Comparison of ENCODE assay signal across 22 cellular contexts in genomic region chr10:93077860-93078337, GRCh38. TPM values are rescaled to one million over a fixed set of nuclear protein-coding genes. Genes with fewer than 3 reads are reported as not detected.
DNase-seq lines count a peak whose midpoint lies in the region; ATAC-seq, FAIRE-seq and TF ChIP-seq lines count a peak whose summit lies in the region.
"Had no signal": no experiment of that assay in that cellular context is flagged by ENCODE, and none has a peak within 500 bp of the region (broad histone marks: within the 10 kb centered on the region; RNA-seq: fewer than 3 reads in every experiment).

No MANE protein-coding gene starts in this region.

- H3K9me3 ChIP-seq in adrenal gland (replicated peaks in 1 of 3) (no peaks in the 10 kb centered on the region), HepG2 (ENCODE audit: low read length) (no peaks in the 10 kb centered on the region)

- H2AFZ ChIP-seq in HepG2 (ENCODE audit: low read length) = no peak overlapping the region
- H2AFZ ChIP-seq: GM23248 had no signal

- no peak overlapping the region for H3K9ac ChIP-seq in HepG2 (ENCODE audit: insufficient read depth, low read depth, low read length)
- H3K9ac ChIP-seq: BLaER1, GM23248 had no signal

- in situ Hi-C loops in HepG2 (cut with HindIII; ENCODE audit: extremely low pct_ligation_motif_present, low pct_unique_long_range_greater_than_20kb) = loop anchor here (10.0 kb wide), 1 partner anchor 217 kb away; no protein-coding TSS in a partner anchor

- no peak overlapping the region for H3K27ac ChIP-seq in adrenal gland
- H3K27ac ChIP-seq in HepG2 (ENCODE audit: extremely low read length, insufficient read depth, low read length) = no peak overlapping the region
- H3K27ac ChIP-seq: BLaER1, GM23248 had no signal

- no peaks in the 10 kb centered on the region for H3K36me3 Mint-ChIP-seq in activated naive CD8-positive, alpha-beta T cell
- no peaks in the 10 kb centered on the region for H3K36me3 Mint-ChIP-seq in activated naive CD8-positive, alpha-beta T cell treated with anti-CD3 and anti-CD28 coated beads for 36 hours
- H3K36me3 Mint-ChIP-seq in activated T-helper 17 cell treated with anti-CD3 and anti-CD28 coated beads, Interleukin-2, amount 50 U/mL, for 72 hours (ENCODE audit: low read depth) = no peaks in the 10 kb centered on the region
- H3K36me3 Mint-ChIP-seq: CD8-positive, alpha-beta memory T cell had no signal

- 47 to 61% (median 56%) methylated on average over 5 of the region's 5 CpGs for WGBS in adrenal gland, 4 donors
- 25% methylated on average over 5 of the region's 5 CpGs for WGBS in HepG2 (ENCODE audit: low lambda C conversion rate)

- POLR2A ChIA-PET in HepG2 (lab: Yijun Ruan, JAX) = no interaction called here

- peaks cover 41% of the 10 kb centered on the region for H3K27me3 Mint-ChIP-seq in activated naive CD8-positive, alpha-beta T cell
- H3K27me3 Mint-ChIP-seq in activated naive CD8-positive, alpha-beta T cell treated with anti-CD3 and anti-CD28 coated beads for 36 hours = peaks cover 84% of the 10 kb centered on the region
- H3K27me3 Mint-ChIP-seq in activated T-helper 17 cell treated with anti-CD3 and anti-CD28 coated beads, Interleukin-2, amount 50 U/mL, for 72 hours = peaks cover 42% of the 10 kb centered on the region

- H3K27ac Mint-ChIP-seq in activated naive CD8-positive, alpha-beta T cell = peak overlapping the region; percentile 22
- no peak overlapping the region for H3K27ac Mint-ChIP-seq in activated naive CD8-positive, alpha-beta T cell treated with anti-CD3 and anti-CD28 coated beads for 36 hours
- H3K27ac Mint-ChIP-seq in activated T-helper 17 cell treated with anti-CD3 and anti-CD28 coated beads, Interleukin-2, amount 50 U/mL, for 72 hours = no peak overlapping the region
- H3K27ac Mint-ChIP-seq: CD8-positive, alpha-beta memory T cell had no signal

- peaks cover 11 to 31% of the 10 kb centered on the region in 2 donors for H3K4me1 ChIP-seq in adrenal gland (replicated peaks in 1 of 2)
- peaks cover 43% of the 10 kb centered on the region for H3K4me1 ChIP-seq in HepG2 (ENCODE audit: insufficient read depth, low read length)

- no peak for TF ChIP-seq POLR2A in adrenal gland (IDR thresholded peaks at IDR 0.05)
- no peak for TF ChIP-seq POLR2A in HepG2 (IDR thresholded peaks at IDR 0.05; ENCODE audit: insufficient read depth in 1 of 2, low read depth in 2 of 2, low read length in 2 of 2)

- peaks cover 22% of the 10 kb centered on the region for H3K27me3 ChIP-seq in adrenal gland
- peaks cover 6 to 38% of the 10 kb centered on the region in 2 experiments; a peak in 4 of 5 replicates for H3K27me3 ChIP-seq in HepG2 (ENCODE audit: control insufficient read depth in 1 of 2, insufficient read depth in 2 of 2, low read length in 2 of 2)

- no peaks in the 10 kb centered on the region for H4K20me1 ChIP-seq in HepG2 (ENCODE audit: insufficient read depth, low read length)

- TF ChIP-seq EP300 in HepG2 (IDR thresholded peaks at IDR 0.05; ENCODE audit: low read depth in 2 of 2, low read length in 2 of 2) = no peak
- no peak for TF ChIP-seq EP300 in HepG2 (CRISPR knock-in tag; IDR thresholded peaks at IDR 0.05; ENCODE audit: borderline replicate concordance)

- no peak for TF ChIP-seq RAD21 in HepG2 (CRISPR knock-in tag; IDR thresholded peaks at IDR 0.05)

- peaks cover 15% of the 10 kb centered on the region for H3K4me1 Mint-ChIP-seq in activated naive CD8-positive, alpha-beta T cell (ENCODE audit: low read depth)
- peaks cover 23% of the 10 kb centered on the region for H3K4me1 Mint-ChIP-seq in activated naive CD8-positive, alpha-beta T cell treated with anti-CD3 and anti-CD28 coated beads for 36 hours
- H3K4me1 Mint-ChIP-seq in activated T-helper 17 cell treated with anti-CD3 and anti-CD28 coated beads, Interleukin-2, amount 50 U/mL, for 72 hours = peaks cover 10% of the 10 kb centered on the region

- no peak for FAIRE-seq in HepG2 (lab: Jason Lieb, UNC)
- FAIRE-seq: D721Med had no signal

- intact Hi-C loops in adrenal gland (cut with DNase I) = no loop called here
- intact Hi-C loops in HepG2 (cut with micrococcal nuclease; ENCODE audit: unreplicated experiment) = loop anchor here (10.0 kb wide), 1 partner anchor 193 kb away; no protein-coding TSS in a partner anchor
- intact Hi-C loops in left colon (cut with DNase I, micrococcal nuclease) = loop anchor here in 1 of 2 donors (10.0 kb wide), 1 partner anchor 193 kb away; no protein-coding TSS in a partner anchor

- BruUV-seq in HepG2 (replicated peaks; lab: Mats Ljungman, UMichigan) = no TSS peak

- no peaks in the 10 kb centered on the region for H3K79me2 ChIP-seq in HepG2 (ENCODE audit: insufficient read depth, low read length)

- CTCF ChIA-PET in HepG2 (lab: Yijun Ruan, JAX; ENCODE audit: low intra/inter-chr PET ratio, low total read pairs) = interaction anchor here (1.0 kb wide), 1 partner anchor 274 kb away, joined by 3 read pairs; no protein-coding TSS in a partner anchor

- TF ChIP-seq CTCF in adrenal gland (IDR thresholded peaks at IDR 0.05) (no peak), HepG2 (CRISPR knock-in tag; IDR thresholded peaks at IDR 0.05) (no peak)

- H3K4me3 ChIP-seq in adrenal gland (no peak overlapping the region), HepG2 (replicated peaks in 1 of 3; ENCODE audit: insufficient read depth in 1 of 3, low read depth in 2 of 3, low read length in 3 of 3) (no peak overlapping the region)
- H3K4me3 ChIP-seq: BLaER1, GM23248 had no signal

- H3K9me3 Mint-ChIP-seq in activated naive CD8-positive, alpha-beta T cell (ENCODE audit: low read depth) = no peaks in the 10 kb centered on the region
- no peaks in the 10 kb centered on the region for H3K9me3 Mint-ChIP-seq in activated naive CD8-positive, alpha-beta T cell treated with anti-CD3 and anti-CD28 coated beads for 36 hours
- H3K9me3 Mint-ChIP-seq in activated T-helper 17 cell treated with anti-CD3 and anti-CD28 coated beads, Interleukin-2, amount 50 U/mL, for 72 hours = no peaks in the 10 kb centered on the region

- no peak for DNase-seq in activated naive CD8-positive, alpha-beta T cell treated with anti-CD3 and anti-CD28 coated beads for 36 hours
- peak in 5 of 7 donors; percentile 41 to 70 (median 69) for DNase-seq in adrenal gland
- DNase-seq in HepG2 (ENCODE audit: low spot score) = no peak
- no peak for DNase-seq in left colon
- DNase-seq in AG08395 (ENCODE audit: low spot score) = no peak
- no peak for DNase-seq in effector CD4-positive, alpha-beta T cell
- DNase-seq: 8988T; CD8-positive, alpha-beta memory T cell; DMS79 treated with DMSO at 0.1 percent for 48 hours; GM23248; HCEC 1CT; NCI-H1092; NCI-H2227 treated with DMSO at 0.1 percent for 48 hours; NCI-H524; Right ventricle myocardium superior had no signal

- H3K36me3 ChIP-seq in adrenal gland (replicated peaks in 1 of 2) (no peaks in the 10 kb centered on the region), HepG2 (replicated peaks in 1 of 2; ENCODE audit: control insufficient read depth in 1 of 2, insufficient read depth in 2 of 2, low read length in 2 of 2) (no peaks in the 10 kb centered on the region)
- H3K36me3 ChIP-seq: BLaER1 had no signal

- H3K4me2 ChIP-seq in HepG2 (ENCODE audit: low read depth, low read length) = no peak overlapping the region
- H3K4me2 ChIP-seq: BLaER1 had no signal

- no peak overlapping the region for H3K4me3 Mint-ChIP-seq in activated naive CD8-positive, alpha-beta T cell
- H3K4me3 Mint-ChIP-seq in activated naive CD8-positive, alpha-beta T cell treated with anti-CD3 and anti-CD28 coated beads for 36 hours = no peak overlapping the region
- H3K4me3 Mint-ChIP-seq in activated T-helper 17 cell treated with anti-CD3 and anti-CD28 coated beads, Interleukin-2, amount 50 U/mL, for 72 hours = no peak overlapping the region
- H3K4me3 Mint-ChIP-seq: CD8-positive, alpha-beta memory T cell had no signal

- ATAC-seq in HepG2 (no peak), left colon (no peak)
- ATAC-seq in activated T-helper 17 cell treated with anti-CD3 and anti-CD28 coated beads, Interleukin-2, amount 50 U/mL, for 72 hours (replicated peaks) = no peak
- ATAC-seq: Panc1 had no signal

RNA-seq across cellular contexts. Expression of gene CYP26A1, which starts 4.2 kb away (rescaled TPM):
- total RNA-seq in activated naive CD8-positive, alpha-beta T cell treated with anti-CD3 and anti-CD28 coated beads for 36 hours = not detected
- total RNA-seq in adrenal gland = 1 to 10 TPM in 1 of 8 donors, under 1 TPM in 3, not detected in 4; 0.29 to 4.2 (median 0.42) TPM
- polyA plus RNA-seq in adrenal gland = under 1 TPM; 0.10 to 0.62 (median 0.56) TPM
- total RNA-seq in HepG2 (2016; rRNA removed; fragmentation: Illumina TruSeq; extraction: Trizol) = not detected in 2 replicates
- not detected in 2 replicates for total RNA-seq in HepG2 (2016; cell fraction: cytosol; rRNA removed; fragmentation: Illumina TruSeq; extraction: Trizol; ENCODE audit: low read depth)
- total RNA-seq in HepG2 (2016; cell fraction: insoluble cytoplasmic fraction; rRNA removed; fragmentation: Illumina TruSeq; extraction: Trizol) = not detected in 2 replicates
- total RNA-seq in HepG2 (2016; cell fraction: membrane; rRNA removed; fragmentation: Illumina TruSeq; extraction: Trizol) = not detected in 2 replicates
- total RNA-seq in HepG2 (2016; cell fraction: nucleus; rRNA removed; fragmentation: Illumina TruSeq; extraction: Trizol) = not detected in 2 replicates
- 0.15 and 0.31 TPM in 2 replicates for polyA plus RNA-seq in HepG2 (2011; rRNA removed)
- 0.14 and 0.48 TPM in 2 replicates for polyA plus RNA-seq in HepG2 (2011; cell fraction: cytosol; rRNA removed)
- 1.4 and 1.6 TPM in 2 replicates for polyA plus RNA-seq in HepG2 (2011; cell fraction: nucleus; rRNA removed)
- polyA plus RNA-seq in HepG2 (2012) = not detected in 2 replicates
- not detected in 2 replicates for polyA plus RNA-seq in HepG2 (2016; cell fraction: cytosol; fragmentation: Illumina TruSeq; extraction: Trizol; ENCODE audit: low read depth)
- polyA plus RNA-seq in HepG2 (2016; cell fraction: insoluble cytoplasmic fraction; fragmentation: Illumina TruSeq; extraction: Trizol; ENCODE audit: low read depth) = not detected in 2 replicates
- polyA plus RNA-seq in HepG2 (2016; cell fraction: membrane; fragmentation: Illumina TruSeq; extraction: Trizol; ENCODE audit: low read depth) = not detected in 2 replicates
- not detected in 2 replicates for polyA plus RNA-seq in HepG2 (2016; cell fraction: nucleus; fragmentation: Illumina TruSeq; extraction: Trizol; ENCODE audit: insufficient read depth, low read depth)
- 0.20 TPM in 1 of 2 replicates, not detected in the other for polyA minus RNA-seq in HepG2 (2011; rRNA and poly(A)+ RNA removed; ENCODE audit: low replicate concordance)
- not detected in 2 replicates for polyA minus RNA-seq in HepG2 (2011; cell fraction: cytosol; rRNA and poly(A)+ RNA removed)
- polyA minus RNA-seq in HepG2 (2011; cell fraction: nucleus; rRNA and poly(A)+ RNA removed) = 0.13 TPM in 1 of 2 replicates, not detected in the other
- total RNA-seq in left colon = not detected
- under 1 TPM in 1 of 2 donors, not detected in 1; 0.40 TPM for total RNA-seq in activated T-helper 17 cell treated with anti-CD3 and anti-CD28 coated beads, Interleukin-2, amount 50 U/mL, for 72 hours
- total RNA-seq: CD8-positive, alpha-beta memory T cell; GM23248; MCF 10A; Right ventricle myocardium superior had no signal
- polyA plus RNA-seq: CD8-positive, alpha-beta memory T cell; GM23248 had no signal

RNA-seq across cellular contexts. Expression of gene CYP26C1, which starts 17.3 kb away (rescaled TPM):
- total RNA-seq in activated naive CD8-positive, alpha-beta T cell treated with anti-CD3 and anti-CD28 coated beads for 36 hours = not detected
- total RNA-seq in adrenal gland (1 to 10 TPM in 1 of 8 donors, under 1 TPM in 6, not detected in 1; 0.12 to 5.8 (median 0.25) TPM), HepG2 (2016; rRNA removed; fragmentation: Illumina TruSeq; extraction: Trizol) (0.02 TPM in 1 of 2 replicates, not detected in the other), left colon (under 1 TPM in 1 of 2 donors, not detected in 1; 0.14 TPM)
- polyA plus RNA-seq in adrenal gland (under 1 TPM; 0.10 to 0.48 (median 0.31) TPM), HepG2 (2011; rRNA removed) (not detected in 2 replicates)
- not detected in 2 replicates for total RNA-seq in HepG2 (2016; cell fraction: cytosol; rRNA removed; fragmentation: Illumina TruSeq; extraction: Trizol; ENCODE audit: low read depth)
- total RNA-seq in HepG2 (2016; cell fraction: insoluble cytoplasmic fraction; rRNA removed; fragmentation: Illumina TruSeq; extraction: Trizol) = 0.02 TPM in 1 of 2 replicates, not detected in the other
- total RNA-seq in HepG2 (2016; cell fraction: membrane; rRNA removed; fragmentation: Illumina TruSeq; extraction: Trizol) = not detected in 2 replicates
- total RNA-seq in HepG2 (2016; cell fraction: nucleus; rRNA removed; fragmentation: Illumina TruSeq; extraction: Trizol) = 0.12 and 0.19 TPM in 2 replicates
- polyA plus RNA-seq in HepG2 (2011; cell fraction: cytosol; rRNA removed) = not detected in 2 replicates
- 0.35 and 0.42 TPM in 2 replicates for polyA plus RNA-seq in HepG2 (2011; cell fraction: nucleus; rRNA removed)
- polyA plus RNA-seq in HepG2 (2012) = not detected in 2 replicates
- not detected in 2 replicates for polyA plus RNA-seq in HepG2 (2016; cell fraction: cytosol; fragmentation: Illumina TruSeq; extraction: Trizol; ENCODE audit: low read depth)
- polyA plus RNA-seq in HepG2 (2016; cell fraction: insoluble cytoplasmic fraction; fragmentation: Illumina TruSeq; extraction: Trizol; ENCODE audit: low read depth) = not detected in 2 replicates
- not detected in 2 replicates for polyA plus RNA-seq in HepG2 (2016; cell fraction: membrane; fragmentation: Illumina TruSeq; extraction: Trizol; ENCODE audit: low read depth)
- not detected in 2 replicates for polyA plus RNA-seq in HepG2 (2016; cell fraction: nucleus; fragmentation: Illumina TruSeq; extraction: Trizol; ENCODE audit: insufficient read depth, low read depth)
- polyA minus RNA-seq in HepG2 (2011; rRNA and poly(A)+ RNA removed; ENCODE audit: low replicate concordance) = 0.07 and 0.26 TPM in 2 replicates
- polyA minus RNA-seq in HepG2 (2011; cell fraction: cytosol; rRNA and poly(A)+ RNA removed) = not detected in 2 replicates
- polyA minus RNA-seq in HepG2 (2011; cell fraction: nucleus; rRNA and poly(A)+ RNA removed) = 0.87 and 1.5 TPM in 2 replicates
- total RNA-seq in activated T-helper 17 cell treated with anti-CD3 and anti-CD28 coated beads, Interleukin-2, amount 50 U/mL, for 72 hours = not detected
- total RNA-seq: CD8-positive, alpha-beta memory T cell; G401; GM23248 had no signal
- polyA plus RNA-seq: CD8-positive, alpha-beta memory T cell; GM23248 had no signal

Comparison
In these comparisons a context has a peak if more than half of its experiments do, and no peak if none do; other contexts are left out.
1. DNase-seq: peak in adrenal gland (5 of 7); none in activated naive CD8-positive, alpha-beta T cell treated with anti-CD3 and anti-CD28 coated beads for 36 hours (single experiment), HepG2 (single experiment), left colon (0 of 2), AG08395 (single experiment) and effector CD4-positive, alpha-beta T cell (single experiment).